In genomic region chr6:5087389-5087788, GRCh38 we compare ENCODE assay signal across 13 cellular contexts. TPM values are rescaled to one million over a fixed set of nuclear protein-coding genes. Genes with fewer than 3 reads are reported as not detected.
A peak's percentile ranks its signal among the peaks of the same experiment; 100 is the strongest.
DNase-seq lines count a peak whose midpoint lies in the region; ATAC-seq and TF ChIP-seq lines count a peak whose summit lies in the region.
"Had no signal": no experiment of that assay in that cellular context is flagged by ENCODE, and none has a peak within 500 bp of the region (broad histone marks: within the 10 kb centered on the region; RNA-seq: fewer than 3 reads in every experiment).

No MANE protein-coding gene starts in this region.

- peaks cover 56% of the 10 kb centered on the region for H3K27me3 Mint-ChIP-seq in stimulated activated naive CD8-positive, alpha-beta T cell treated with anti-CD3 and anti-CD28 coated beads, Interleukin-15, Interleukin-2, amounts not matched to agents 100 ng/mL and 50 ng/mL, for 24 hours
- peaks cover 37% of the 10 kb centered on the region for H3K27me3 Mint-ChIP-seq in nephron (ENCODE audit: low read depth)
- peaks cover 56% of the 10 kb centered on the region for H3K27me3 Mint-ChIP-seq in activated T-cell treated with anti-CD3 and anti-CD28 coated beads, Interleukin-2, amount 50 U/mL, for 4 hours (ENCODE audit: low read depth)

- H3K9me3 Mint-ChIP-seq in stimulated activated naive CD8-positive, alpha-beta T cell treated with anti-CD3 and anti-CD28 coated beads, Interleukin-15, Interleukin-2, amounts not matched to agents 100 ng/mL and 50 ng/mL, for 24 hours: no peaks in the 10 kb centered on the region
- H3K9me3 Mint-ChIP-seq in nephron: no peaks in the 10 kb centered on the region
- no peaks in the 10 kb centered on the region for H3K9me3 Mint-ChIP-seq in activated T-cell treated with anti-CD3 and anti-CD28 coated beads, Interleukin-2, amount 50 U/mL, for 4 hours
- H3K9me3 Mint-ChIP-seq: activated naive CD8-positive, alpha-beta T cell treated with anti-CD3 and anti-CD28 coated beads, Interleukin-2, amount 10 ng/mL, durations not matched to agents 7 days and 5 days; IgD-negative memory B cell had no signal

- DNase-seq in stimulated activated naive CD8-positive, alpha-beta T cell treated with anti-CD3 and anti-CD28 coated beads, Interleukin-15, Interleukin-2, amounts not matched to agents 100 U/mL and 50 U/mL, for 24 hours: no peak
- DNase-seq in left ventricle myocardium superior: peak; percentile 58
- no peak for DNase-seq in activated T-cell treated with anti-CD3 and anti-CD28 coated beads, Interleukin-2, amount 50 U/mL, for 4 hours
- DNase-seq in iPS-NIHi11 (ENCODE audit: low spot score): no peak
- DNase-seq in NCI-H2029 (lab: John Stamatoyannopoulos, UW): no peak
- DNase-seq: activated naive CD8-positive, alpha-beta T cell treated with anti-CD3 and anti-CD28 coated beads, Interleukin-2, amount 10 ng/mL, durations not matched to agents 7 days and 5 days; DMS 273 treated with DMSO at 0.1 percent for 48 hours; NCI-H1436; NCI-H526 treated with DMSO at 0.1 percent for 48 hours had no signal

- peak overlapping the region; percentile 3 for H3K4me3 Mint-ChIP-seq in stimulated activated naive CD8-positive, alpha-beta T cell treated with anti-CD3 and anti-CD28 coated beads, Interleukin-15, Interleukin-2, amounts not matched to agents 100 ng/mL and 50 ng/mL, for 24 hours
- peak overlapping the region; percentile 59 to 77 (median 70) for H3K4me3 Mint-ChIP-seq in nephron
- H3K4me3 Mint-ChIP-seq in activated T-cell treated with anti-CD3 and anti-CD28 coated beads, Interleukin-2, amount 50 U/mL, for 4 hours: no peak overlapping the region
- H3K4me3 Mint-ChIP-seq: activated naive CD8-positive, alpha-beta T cell treated with anti-CD3 and anti-CD28 coated beads, Interleukin-2, amount 10 ng/mL, durations not matched to agents 7 days and 5 days had no signal

- intact Hi-C loops in left ventricle myocardium superior (cut with micrococcal nuclease): no loop called here

- H3K27ac Mint-ChIP-seq in stimulated activated naive CD8-positive, alpha-beta T cell treated with anti-CD3 and anti-CD28 coated beads, Interleukin-15, Interleukin-2, amounts not matched to agents 100 ng/mL and 50 ng/mL, for 24 hours: no peak overlapping the region
- H3K27ac Mint-ChIP-seq in nephron: no peak overlapping the region
- H3K27ac Mint-ChIP-seq: activated naive CD8-positive, alpha-beta T cell treated with anti-CD3 and anti-CD28 coated beads, Interleukin-2, amount 10 ng/mL, durations not matched to agents 7 days and 5 days; IgD-negative memory B cell had no signal

- ATAC-seq in stimulated activated naive CD8-positive, alpha-beta T cell treated with anti-CD3 and anti-CD28 coated beads, Interleukin-15, Interleukin-2, amounts not matched to agents 100 U/mL and 50 U/mL, for 24 hours: no peak
- ATAC-seq in left ventricle myocardium superior: no peak
- ATAC-seq in GM19397 (IDR thresholded peaks at IDR 0.05; ENCODE audit: unreplicated experiment): no peak
- no peak for ATAC-seq in activated T-cell treated with anti-CD3 and anti-CD28 coated beads, Interleukin-2, amount 50 U/mL, for 4 hours

- no peaks in the 10 kb centered on the region for H3K36me3 Mint-ChIP-seq in stimulated activated naive CD8-positive, alpha-beta T cell treated with anti-CD3 and anti-CD28 coated beads, Interleukin-15, Interleukin-2, amounts not matched to agents 100 ng/mL and 50 ng/mL, for 24 hours (ENCODE audit: low read depth)
- H3K36me3 Mint-ChIP-seq in nephron (ENCODE audit: low read depth): no peaks in the 10 kb centered on the region
- no peaks in the 10 kb centered on the region for H3K36me3 Mint-ChIP-seq in activated T-cell treated with anti-CD3 and anti-CD28 coated beads, Interleukin-2, amount 50 U/mL, for 4 hours (ENCODE audit: insufficient read depth)
- H3K36me3 Mint-ChIP-seq: activated naive CD8-positive, alpha-beta T cell treated with anti-CD3 and anti-CD28 coated beads, Interleukin-2, amount 10 ng/mL, durations not matched to agents 7 days and 5 days had no signal

- no peaks in the 10 kb centered on the region for H3K4me1 Mint-ChIP-seq in stimulated activated naive CD8-positive, alpha-beta T cell treated with anti-CD3 and anti-CD28 coated beads, Interleukin-15, Interleukin-2, amounts not matched to agents 100 ng/mL and 50 ng/mL, for 24 hours (ENCODE audit: low read depth)
- H3K4me1 Mint-ChIP-seq in nephron: no peaks in the 10 kb centered on the region
- H3K4me1 Mint-ChIP-seq in activated T-cell treated with anti-CD3 and anti-CD28 coated beads, Interleukin-2, amount 50 U/mL, for 4 hours (ENCODE audit: low read depth): peaks cover 11% of the 10 kb centered on the region

- TF ChIP-seq CTCF in nephron (IDR thresholded peaks at IDR 0.05; ENCODE audit: unreplicated experiment in 3 of 3): no peak

RNA-seq across cellular contexts. Expression of gene PPP1R3G, which starts 2.2 kb away (rescaled TPM):
- 13.9 TPM for total RNA-seq in left ventricle myocardium superior
- total RNA-seq in activated T-cell treated with anti-CD3 and anti-CD28 coated beads, Interleukin-2, amount 50 U/mL, for 4 hours: not detected

Comparison
In these comparisons a context has a peak if more than half of its experiments do, and no peak if none do; other contexts are left out.
1. RNA of gene PPP1R3G, which starts 2.2 kb away (total RNA-seq): 13.9 TPM in left ventricle myocardium superior (single experiment); not detected in activated T-cell treated with anti-CD3 and anti-CD28 coated beads, Interleukin-2, amount 50 U/mL, for 4 hours; every median in the first group is over 10 times any median in the second.